ENCODE assay signal across 8 cellular contexts in genomic region chr4:145808021-145808650, GRCh38.
DNase-seq lines count a peak whose midpoint lies in the region; ATAC-seq and TF ChIP-seq lines count a peak whose summit lies in the region.

No MANE protein-coding gene starts in this region.

- no peaks in the 10 kb centered on the region for H3K27me3 ChIP-seq in thyroid gland

- no peak for TF ChIP-seq CTCF in thyroid gland (IDR thresholded peaks at IDR 0.05)

- no peak overlapping the region for H3K4me3 ChIP-seq in thyroid gland (replicated peaks in 1 of 3)

- intact Hi-C loops in thyroid gland (cut with DNase I) = no loop called here

- no peak for TF ChIP-seq POLR2A in thyroid gland (IDR thresholded peaks at IDR 0.05)

- DNase-seq in ELF-1 (ENCODE audit: low read depth, low spot score) (peak; percentile 87), glomerular endothelial cell (ENCODE audit: extremely low read depth, low read depth, low spot score) (peak; percentile 93), thyroid gland (no peak), T-helper 9 cell (no peak)
- DNase-seq in activated CD4-positive, alpha-beta T cell treated with anti-CD3 and anti-CD28 coated beads, Interleukin-2, amount 50 U/mL, for 48 hours = peak; percentile 34 to 51
- DNase-seq in stimulated activated CD4-positive, alpha-beta T cell treated with anti-CD3 and anti-CD28 coated beads, TNF-alpha, amount 100 ng/mL, for 24 hours (ENCODE audit: low read depth in 3 of 3) = peak in 2 of 3 experiments; percentile 29 to 47

- peaks cover 8 to 20% of the 10 kb centered on the region in 2 donors for H3K4me1 ChIP-seq in thyroid gland

- no peaks in the 10 kb centered on the region for H3K36me3 ChIP-seq in thyroid gland

- ATAC-seq in GM19467 (IDR thresholded peaks at IDR 0.05; ENCODE audit: unreplicated experiment) = peak; percentile 38
- peak; percentile 78 for ATAC-seq in HG03439 (IDR thresholded peaks at IDR 0.05; ENCODE audit: unreplicated experiment)

- 40 to 70% methylated on average over 3 of the region's 3 CpGs for WGBS in thyroid gland, 2 donors

- no peak overlapping the region for H3K27ac ChIP-seq in thyroid gland

- no peaks in the 10 kb centered on the region for H3K9me3 ChIP-seq in thyroid gland

Comparison
In these comparisons a context has a peak if more than half of its experiments do, and no peak if none do; other contexts are left out.
1. DNase-seq: peak in ELF-1 (single experiment), activated CD4-positive, alpha-beta T cell treated with anti-CD3 and anti-CD28 coated beads, Interleukin-2, amount 50 U/mL, for 48 hours (2 of 2), glomerular endothelial cell (single experiment) and stimulated activated CD4-positive, alpha-beta T cell treated with anti-CD3 and anti-CD28 coated beads, TNF-alpha, amount 100 ng/mL, for 24 hours (2 of 3); none in thyroid gland (0 of 2) and T-helper 9 cell (single experiment).